ENCODE assay signal across 8 cellular contexts in genomic region chr4:2812600-2812932, GRCh38. TPM values are rescaled to one million over a fixed set of nuclear protein-coding genes. Genes with fewer than 3 reads are reported as not detected.
DNase-seq lines count a peak whose midpoint lies in the region; ATAC-seq, FAIRE-seq and TF ChIP-seq lines count a peak whose summit lies in the region.

No MANE protein-coding gene starts in this region.

- H2BK120ac ChIP-seq in H1 (replicated peaks; ENCODE audit: low read depth, low read length): no peak overlapping the region

- no peaks in the 10 kb centered on the region for H3K79me2 ChIP-seq in H1 (ENCODE audit: control insufficient read depth in 1 of 2, insufficient read depth in 2 of 2, low read length in 2 of 2)

- peaks cover 0 to 21% (median 12%) of the 10 kb centered on the region in 4 experiments; a peak in 6 of 7 replicates for H3K4me1 ChIP-seq in H1 (replicated peaks in 1 of 4; ENCODE audit: control insufficient read depth in 3 of 4, insufficient read depth in 4 of 4, low read length in 3 of 4)

- H3K23me2 ChIP-seq in H1 (ENCODE audit: low read depth, low read length): no peaks in the 10 kb centered on the region

- no peak for TF ChIP-seq POLR2A in NB4 (IDR thresholded peaks at IDR 0.05; ENCODE audit: extremely low read depth, insufficient read length)
- no peak for TF ChIP-seq POLR2A in H1 (IDR thresholded peaks at IDR 0.05; ENCODE audit: control extremely low read depth in 1 of 2, low read depth in 2 of 2, low read length in 2 of 2)

- no peak overlapping the region for H3K27ac ChIP-seq in H1 (ENCODE audit: low read depth, low read length)

- peaks cover 0 to 7% (median 0%) of the 10 kb centered on the region in 4 experiments; a peak in 2 of 7 replicates for H3K27me3 ChIP-seq in H1 (replicated peaks in 1 of 4; ENCODE audit: control insufficient read depth in 3 of 4, extremely low read depth in 1 of 4, insufficient read depth in 3 of 4, low read length in 3 of 4)

- H2BK12ac ChIP-seq in H1 (ENCODE audit: low read depth, low read length): 0 out of 2 replicates have a peak overlapping the region, but pooled peaks have one; percentile 10

- peak overlapping the region; percentile 54 for H4K91ac ChIP-seq in H1 (replicated peaks; ENCODE audit: insufficient read length, low read length)

- no peak overlapping the region for H3K4ac ChIP-seq in H1 (replicated peaks; ENCODE audit: insufficient read length, low read depth, low read length)

- TF ChIP-seq RAD21 in H1 (IDR thresholded peaks at IDR 0.05 in 1 of 2, conservative IDR thresholded peaks at IDR 0.05 in 1 of 2; ENCODE audit: low read depth in 2 of 2, low read length in 2 of 2): no peak

- no peak overlapping the region for H2AFZ ChIP-seq in H1 (ENCODE audit: low read length)

- H3K56ac ChIP-seq in H1 (replicated peaks; ENCODE audit: insufficient read length, low read depth, low read length): no peak overlapping the region

- 0 out of 2 replicates have a peak overlapping the region, but pooled peaks have one; percentile 58 for H2BK5ac ChIP-seq in H1 (ENCODE audit: low read depth, low read length)

- intact Hi-C loops in posterior cingulate gyrus (cut with DNase I): no loop called here

- WGBS in H1 (ENCODE audit: extremely low coverage in 1 of 2, insufficient coverage in 1 of 2, insufficient read length in 1 of 2, insufficient replicate concordance in 2 of 2, low coverage in 1 of 2, low lambda C conversion rate in 2 of 2, missing lambda C conversion rate in 1 of 2), 2 experiments: 40% methylated on average over 2 of the region's 7 CpGs; no CpG with 5 or more reads in 1 of the 2 experiments

- no peak overlapping the region for H3K14ac ChIP-seq in H1 (ENCODE audit: insufficient read length)

- H3K4me3 ChIP-seq in NB4 (ENCODE audit: low read depth, low read length): peak overlapping the region; percentile 94
- no peak overlapping the region for H3K4me3 ChIP-seq in H1 (ENCODE audit: extremely low read depth in 1 of 4, insufficient read depth in 2 of 4, low read depth in 3 of 4, low read length in 4 of 4)
- peak overlapping the region; percentile 35 for H3K4me3 ChIP-seq in skeletal muscle cell (ENCODE audit: low read depth, low read length)

- CTCF ChIA-PET in H1 (lab: Charles Lee; ENCODE audit: partially characterized antibody): interaction anchor here (0.8 kb wide), 1 partner anchor 49 kb away, joined by 3 read pairs; no protein-coding TSS in a partner anchor
- CTCF ChIA-PET in HEK293T (lab: Yijun Ruan, JAX): no interaction called here

- no peaks in the 10 kb centered on the region for H3K9me3 ChIP-seq in H1 (ENCODE audit: insufficient read depth in 2 of 2, low read depth in 1 of 2, low read length in 1 of 2)

- H2BK15ac ChIP-seq in H1 (ENCODE audit: low read length): no peak overlapping the region

- H2AK5ac ChIP-seq in H1 (ENCODE audit: low read depth, low read length): no peak overlapping the region; the same call in 1 of the 2 replicates

- FAIRE-seq in H1 (lab: Jason Lieb, UNC): no peak

- 0 out of 2 replicates have a peak, but pooled peaks cover 3% of the 10 kb centered on the region for H3K79me1 ChIP-seq in H1 (ENCODE audit: low read depth, low read length)

- peak overlapping the region; percentile 60; the same call in 1 of the 2 replicates for H3K18ac ChIP-seq in H1 (ENCODE audit: extremely low read depth, low read length)

- H4K8ac ChIP-seq in H1 (ENCODE audit: extremely low read depth, insufficient read depth, low read length): peak overlapping the region; percentile 71

- no peak overlapping the region for H3K4me2 ChIP-seq in H1 (ENCODE audit: insufficient read depth in 1 of 2, low read depth in 2 of 2, low read length in 2 of 2)

- peak; percentile 17 for ATAC-seq in GM18511 (IDR thresholded peaks at IDR 0.05; ENCODE audit: unreplicated experiment)

- DNase-seq in NB4 (ENCODE audit: low read depth): no peak
- no peak for DNase-seq in H1 (ENCODE audit: low read depth in 1 of 2, low spot score in 2 of 2)
- no peak for DNase-seq in skeletal muscle cell (ENCODE audit: low read depth)
- DNase-seq in DMS114 treated with DMSO at 0.1 percent for 48 hours (lab: John Stamatoyannopoulos, UW; ENCODE audit: unreplicated experiment): no peak
- DNase-seq in HEK293T (ENCODE audit: extremely low spot score): no peak
- no peak for DNase-seq in posterior cingulate gyrus
- DNase-seq in hippocampal formation (lab: John Stamatoyannopoulos, UW): no peak

- peaks cover 0 to 2% of the 10 kb centered on the region in 2 experiments for H4K20me1 ChIP-seq in H1 (replicated peaks in 1 of 2; ENCODE audit: control insufficient read depth in 1 of 2, insufficient read depth in 2 of 2, low read length in 2 of 2)

- POLR2A ChIA-PET in H1 (lab: Charles Lee; ENCODE audit: partially characterized antibody): interaction anchor here (1.0 to 5.1 kb wide), 5 partner anchors 9 to 49 kb away, joined by 4 to 48 read pairs (median 5); partner anchors contain the start of gene SH3BP2
- POLR2A ChIA-PET in HEK293T (lab: Yijun Ruan, JAX): interaction anchor here (0.8 to 2.6 kb wide), 8 partner anchors 9 to 56 kb away, joined by 3 to 8 read pairs (median 4); partner anchors contain the start of gene TNIP2

- no peak overlapping the region for H2BK20ac ChIP-seq in H1 (ENCODE audit: low read length)

- no peak for TF ChIP-seq EP300 in H1 (IDR thresholded peaks at IDR 0.05; ENCODE audit: borderline replicate concordance in 1 of 2, low read depth in 2 of 2, low read length in 2 of 2)

- no peak overlapping the region for H3K9ac ChIP-seq in H1 (replicated peaks in 1 of 4; ENCODE audit: extremely low read depth in 1 of 4, low read depth in 3 of 4, low read length in 3 of 4)

- H3K36me3 ChIP-seq in H1 (ENCODE audit: control insufficient read depth in 2 of 4, insufficient read depth in 4 of 4, low read length in 3 of 4): no peaks in the 10 kb centered on the region

- H4K5ac ChIP-seq in H1 (ENCODE audit: insufficient read length, low read depth, low read length): no peak overlapping the region

- TF ChIP-seq CTCF in NB4 (IDR thresholded peaks at IDR 0.05; ENCODE audit: low read depth, low read length) (no peak), H1 (IDR thresholded peaks at IDR 0.05; ENCODE audit: control extremely low read depth in 1 of 3, insufficient read depth in 1 of 3, low read depth in 1 of 3, low read length in 3 of 3) (no peak)

- H3K23ac ChIP-seq in H1 (ENCODE audit: insufficient read length): no peak overlapping the region

TF ChIP-seq in H1, 55 proteins besides CTCF, POLR2A, EP300 and RAD21:
- TF ChIP-seq GABPA (IDR thresholded peaks at IDR 0.05; ENCODE audit: borderline replicate concordance, insufficient read depth, low read length) (no peak), E2F6 (IDR thresholded peaks at IDR 0.05) (no peak), NRF1 (IDR thresholded peaks at IDR 0.05; ENCODE audit: low read depth, low read length) (no peak)

TF ChIP-seq in HEK293T, 16 proteins besides CTCF, POLR2A, EP300 and RAD21:
- TF ChIP-seq FOXK2 (IDR thresholded peaks at IDR 0.05): no peak
- no peak for TF ChIP-seq PKNOX1 (IDR thresholded peaks at IDR 0.05)
- TF ChIP-seq ARNT (IDR thresholded peaks at IDR 0.05): no peak

RNA-seq across cellular contexts. Expression of gene SH3BP2, which starts 19.7 kb away (rescaled TPM):
- 31.4 and 32.4 TPM in 2 replicates for total RNA-seq in H1 (2021; fragmentation: NEBNext Ultra II Directional; extraction: Animal tissue kit (Norgen Biotek cat#: 25700))
- 27.4 and 45.8 TPM in 2 replicates for polyA plus RNA-seq in H1 (2011; rRNA removed)
- polyA plus RNA-seq in H1 (2011; cell fraction: cytosol; rRNA removed): 29.6 TPM
- polyA plus RNA-seq in H1 (2011; cell fraction: nucleus; rRNA removed): 119 TPM
- polyA plus RNA-seq in H1 (2012, experiment 1 of 2): 18.2 to 28.4 TPM (median 24.8 TPM) in 4 replicates
- polyA plus RNA-seq in H1 (2012, experiment 2 of 2): 13.6 TPM
- 19.6 TPM for polyA plus RNA-seq in H1 (2013, experiment 1 of 2)
- 18.1 TPM for polyA plus RNA-seq in H1 (2013, experiment 2 of 2)
- polyA minus RNA-seq in H1 (2011; rRNA and poly(A)+ RNA removed): 52.4 and 64.8 TPM in 2 replicates
- 25.8 TPM for polyA minus RNA-seq in H1 (2011; cell fraction: cytosol; rRNA and poly(A)+ RNA removed)
- 51.1 TPM for polyA minus RNA-seq in H1 (2011; cell fraction: nucleus; rRNA and poly(A)+ RNA removed)

RNA-seq across cellular contexts. Expression of gene ADD1, which starts 31.1 kb away (rescaled TPM):
- 132 and 143 TPM in 2 replicates for total RNA-seq in H1 (2021; fragmentation: NEBNext Ultra II Directional; extraction: Animal tissue kit (Norgen Biotek cat#: 25700))
- polyA plus RNA-seq in H1 (2011; rRNA removed): 113 and 219 TPM in 2 replicates
- 94.0 TPM for polyA plus RNA-seq in H1 (2011; cell fraction: cytosol; rRNA removed)
- 253 TPM for polyA plus RNA-seq in H1 (2011; cell fraction: nucleus; rRNA removed)
- 98.4 to 131 TPM (median 126 TPM) in 4 replicates for polyA plus RNA-seq in H1 (2012, experiment 1 of 2)
- polyA plus RNA-seq in H1 (2012, experiment 2 of 2): 79.3 TPM
- 150 TPM for polyA plus RNA-seq in H1 (2013, experiment 1 of 2)
- 143 TPM for polyA plus RNA-seq in H1 (2013, experiment 2 of 2)
- polyA minus RNA-seq in H1 (2011; rRNA and poly(A)+ RNA removed): 76.5 and 77.9 TPM in 2 replicates
- polyA minus RNA-seq in H1 (2011; cell fraction: cytosol; rRNA and poly(A)+ RNA removed): 51.5 TPM
- polyA minus RNA-seq in H1 (2011; cell fraction: nucleus; rRNA and poly(A)+ RNA removed): 72.5 TPM

RNA-seq across cellular contexts. Expression of gene TNIP2, which starts 56.4 kb away (rescaled TPM):
- total RNA-seq in H1 (2021; fragmentation: NEBNext Ultra II Directional; extraction: Animal tissue kit (Norgen Biotek cat#: 25700)): 36.2 and 37.7 TPM in 2 replicates
- polyA plus RNA-seq in H1 (2011; rRNA removed): 23.7 and 35.7 TPM in 2 replicates
- 41.8 TPM for polyA plus RNA-seq in H1 (2011; cell fraction: cytosol; rRNA removed)
- polyA plus RNA-seq in H1 (2011; cell fraction: nucleus; rRNA removed): 54.1 TPM
- 26.4 to 39.9 TPM (median 39.1 TPM) in 4 replicates for polyA plus RNA-seq in H1 (2012, experiment 1 of 2)
- 29.2 TPM for polyA plus RNA-seq in H1 (2012, experiment 2 of 2)
- 21.6 TPM for polyA plus RNA-seq in H1 (2013, experiment 1 of 2)
- 23.2 TPM for polyA plus RNA-seq in H1 (2013, experiment 2 of 2)
- polyA minus RNA-seq in H1 (2011; rRNA and poly(A)+ RNA removed): 7.9 and 15.5 TPM in 2 replicates
- polyA minus RNA-seq in H1 (2011; cell fraction: cytosol; rRNA and poly(A)+ RNA removed): 13.5 TPM
- 19.3 TPM for polyA minus RNA-seq in H1 (2011; cell fraction: nucleus; rRNA and poly(A)+ RNA removed)

Comparison
In these comparisons a context has a peak if more than half of its experiments do, and no peak if none do; other contexts are left out.
1. H3K4me3 ChIP-seq: peak in NB4 (single experiment) and skeletal muscle cell (single experiment); none in H1 (0 of 4).